In the genomic region with DNA sequence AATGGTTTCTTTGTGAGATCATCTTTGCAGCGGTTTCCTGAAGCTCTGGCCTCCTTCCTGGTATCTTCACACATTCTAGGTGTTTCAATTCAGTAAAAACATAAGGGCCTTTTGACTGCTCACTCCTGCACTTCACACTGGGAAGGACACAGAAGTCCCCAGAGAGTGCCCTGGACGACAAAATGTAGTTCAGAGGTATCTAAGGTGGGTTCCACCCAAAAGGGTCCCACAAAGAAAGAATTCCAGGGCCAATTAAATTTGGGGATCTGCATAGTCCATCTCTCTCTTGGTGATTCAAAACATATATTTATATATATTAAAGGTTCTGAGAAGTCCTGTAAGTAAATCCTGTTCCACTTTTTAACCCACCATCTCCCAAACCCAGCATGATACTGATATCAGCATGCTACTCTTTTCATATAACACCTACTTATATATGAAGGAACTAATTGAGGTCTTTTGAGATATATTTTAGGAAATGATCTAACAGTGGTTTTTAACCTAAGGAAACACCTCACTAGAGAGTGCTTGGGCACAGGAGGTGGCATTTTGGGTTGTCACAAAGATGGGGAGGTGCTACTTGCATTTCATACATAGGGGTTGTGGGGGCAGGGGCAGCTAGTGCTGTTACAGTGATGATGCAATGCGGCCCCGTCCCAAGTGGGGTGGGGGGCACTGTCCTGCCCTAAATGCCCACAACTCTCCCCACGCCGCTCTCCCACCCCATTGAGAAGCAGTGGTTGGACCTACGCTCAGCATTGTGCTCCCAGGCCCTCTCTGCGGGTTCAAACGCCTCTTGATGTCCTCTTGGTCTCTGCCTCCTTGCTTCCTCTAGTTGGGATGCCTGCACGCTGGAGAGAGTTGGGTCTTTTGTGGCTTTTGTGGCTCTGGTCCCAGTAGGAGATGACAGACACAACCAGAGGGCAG, we compare ENCODE assay signal across 8 cellular contexts.
DNase-seq lines count a peak whose midpoint lies in the region; ATAC-seq and TF ChIP-seq lines count a peak whose summit lies in the region.

No MANE protein-coding gene starts in this region.

- H3K27ac ChIP-seq in 22Rv1: peak overlapping the region; percentile 97
- H3K27ac ChIP-seq in SJSA1: peak overlapping the region; percentile 91

- DNase-seq in SJSA1 (ENCODE audit: low read depth in 1 of 2, low spot score in 2 of 2) (no peak), mesenteric fat pad (ENCODE audit: low spot score) (peak; percentile 73), NCI-H2107 (lab: John Stamatoyannopoulos, UW) (no peak), ACHN (no peak)
- DNase-seq in activated naive CD8-positive, alpha-beta T cell treated with anti-CD3 and anti-CD28 coated beads, Interleukin-2, amount 10 ng/mL, durations not matched to agents 7 days and 5 days: peak; percentile 73

- H3K4me1 ChIP-seq in SJSA1 (replicated peaks): peaks cover 55% of the 10 kb centered on the region

- in situ Hi-C loops in ACHN (cut with HindIII; ENCODE audit: low pct_ligation_motif_present, low pct_unique_long_range_greater_than_20kb, low sequenced_read_pairs): no loop called here

- no peak for TF ChIP-seq CTCF in 22Rv1 (IDR thresholded peaks at IDR 0.05)

- H3K9me3 Mint-ChIP-seq in activated naive CD8-positive, alpha-beta T cell treated with anti-CD3 and anti-CD28 coated beads, Interleukin-2, amount 10 ng/mL, durations not matched to agents 7 days and 5 days: no peaks in the 10 kb centered on the region
- no peaks in the 10 kb centered on the region for H3K9me3 Mint-ChIP-seq in stimulated activated naive CD8-positive, alpha-beta T cell treated with anti-CD3 and anti-CD28 coated beads, Interleukin-15, Interleukin-2, amounts not matched to agents 100 ng/mL and 50 ng/mL, for 24 hours

- H3K4me3 Mint-ChIP-seq in activated naive CD8-positive, alpha-beta T cell treated with anti-CD3 and anti-CD28 coated beads, Interleukin-2, amount 10 ng/mL, durations not matched to agents 7 days and 5 days: peak overlapping the region; percentile 82
- peak overlapping the region; percentile 83 for H3K4me3 Mint-ChIP-seq in stimulated activated naive CD8-positive, alpha-beta T cell treated with anti-CD3 and anti-CD28 coated beads, Interleukin-15, Interleukin-2, amounts not matched to agents 100 ng/mL and 50 ng/mL, for 24 hours

- H3K4me3 ChIP-seq in SJSA1: peak overlapping the region; percentile 32

- POLR2A ChIA-PET in activated naive CD8-positive, alpha-beta T cell treated with anti-CD3 and anti-CD28 coated beads, Interleukin-2, amount 10 ng/mL, durations not matched to agents 7 days and 5 days (lab: Charles Lee): interaction anchor here (0.5 to 9.0 kb wide), 35 partner anchors 9 to 400 kb away, joined by 3 to 310 read pairs (median 12); a partner anchor contains a TSS

- peak; percentile 22 for ATAC-seq in GM21825 (IDR thresholded peaks at IDR 0.05; ENCODE audit: unreplicated experiment)
- peak; percentile 5 for ATAC-seq in activated naive CD8-positive, alpha-beta T cell treated with anti-CD3 and anti-CD28 coated beads, Interleukin-2, amount 10 ng/mL, durations not matched to agents 7 days and 5 days (ENCODE audit: low read depth)

- H3K27me3 ChIP-seq in SJSA1 (replicated peaks): no peaks in the 10 kb centered on the region

- peak overlapping the region; percentile 95 for H3K27ac Mint-ChIP-seq in activated naive CD8-positive, alpha-beta T cell treated with anti-CD3 and anti-CD28 coated beads, Interleukin-2, amount 10 ng/mL, durations not matched to agents 7 days and 5 days
- peak overlapping the region; percentile 99 for H3K27ac Mint-ChIP-seq in stimulated activated naive CD8-positive, alpha-beta T cell treated with anti-CD3 and anti-CD28 coated beads, Interleukin-15, Interleukin-2, amounts not matched to agents 100 ng/mL and 50 ng/mL, for 24 hours

- H3K9me3 ChIP-seq in SJSA1 (replicated peaks): no peaks in the 10 kb centered on the region

- H3K27me3 Mint-ChIP-seq in activated naive CD8-positive, alpha-beta T cell treated with anti-CD3 and anti-CD28 coated beads, Interleukin-2, amount 10 ng/mL, durations not matched to agents 7 days and 5 days: no peaks in the 10 kb centered on the region
- H3K27me3 Mint-ChIP-seq in stimulated activated naive CD8-positive, alpha-beta T cell treated with anti-CD3 and anti-CD28 coated beads, Interleukin-15, Interleukin-2, amounts not matched to agents 100 ng/mL and 50 ng/mL, for 24 hours: no peaks in the 10 kb centered on the region

- peaks cover 11% of the 10 kb centered on the region for H3K36me3 Mint-ChIP-seq in activated naive CD8-positive, alpha-beta T cell treated with anti-CD3 and anti-CD28 coated beads, Interleukin-2, amount 10 ng/mL, durations not matched to agents 7 days and 5 days
- peaks cover 12% of the 10 kb centered on the region for H3K36me3 Mint-ChIP-seq in stimulated activated naive CD8-positive, alpha-beta T cell treated with anti-CD3 and anti-CD28 coated beads, Interleukin-15, Interleukin-2, amounts not matched to agents 100 ng/mL and 50 ng/mL, for 24 hours (ENCODE audit: low read depth)

- H3K36me3 ChIP-seq in SJSA1: no peaks in the 10 kb centered on the region; the same call in 1 of the 2 replicates

- peaks cover 47% of the 10 kb centered on the region for H3K4me1 Mint-ChIP-seq in activated naive CD8-positive, alpha-beta T cell treated with anti-CD3 and anti-CD28 coated beads, Interleukin-2, amount 10 ng/mL, durations not matched to agents 7 days and 5 days
- H3K4me1 Mint-ChIP-seq in stimulated activated naive CD8-positive, alpha-beta T cell treated with anti-CD3 and anti-CD28 coated beads, Interleukin-15, Interleukin-2, amounts not matched to agents 100 ng/mL and 50 ng/mL, for 24 hours (ENCODE audit: low read depth): peaks cover 72% of the 10 kb centered on the region

Comparison
In these comparisons a context has a peak if more than half of its experiments do, and no peak if none do; other contexts are left out.
1. DNase-seq: peak in activated naive CD8-positive, alpha-beta T cell treated with anti-CD3 and anti-CD28 coated beads, Interleukin-2, amount 10 ng/mL, durations not matched to agents 7 days and 5 days (single experiment) and mesenteric fat pad (single experiment); none in SJSA1 (0 of 2), NCI-H2107 (single experiment) and ACHN (single experiment).